ENCODE assay signal across 12 cellular contexts in genomic region chr18:54150226-54150625, GRCh38.
DNase-seq lines count a peak whose midpoint lies in the region; ATAC-seq, FAIRE-seq and TF ChIP-seq lines count a peak whose summit lies in the region.
"Had no signal": no experiment of that assay in that cellular context is flagged by ENCODE, and none has a peak within 500 bp of the region (broad histone marks: within the 10 kb centered on the region; RNA-seq: fewer than 3 reads in every experiment).

No MANE protein-coding gene starts in this region.

- no peak for FAIRE-seq in K562 (lab: Jason Lieb, UNC)

- peaks cover 7% of the 10 kb centered on the region for H3K4me1 Mint-ChIP-seq in nephron

- POLR2A ChIA-PET in K562 (lab: Yijun Ruan, JAX): no interaction called here

- H3K9me3 ChIP-seq in K562 (replicated peaks; ENCODE audit: control insufficient read depth, insufficient read depth, low read depth, low read length) (no peaks in the 10 kb centered on the region), thyroid gland (no peaks in the 10 kb centered on the region)
- H3K9me3 ChIP-seq: SJCRH30 had no signal

- 52% methylated on average over 7 of the region's 7 CpGs for WGBS in K562 (ENCODE audit: insufficient coverage, low coverage, missing lambda C conversion rate)
- WGBS in thyroid gland, 2 donors: 96 to 98% methylated on average over 7 of the region's 7 CpGs

- H3K36me3 Mint-ChIP-seq in nephron (ENCODE audit: low read depth): peaks cover 31% of the 10 kb centered on the region

- intact Hi-C loops in K562 (cut with micrococcal nuclease) (no loop called here), thyroid gland (cut with DNase I) (no loop called here)

- H3K9me3 Mint-ChIP-seq in nephron: no peaks in the 10 kb centered on the region

- no peak overlapping the region for H3K4me3 Mint-ChIP-seq in nephron
- H3K4me3 Mint-ChIP-seq: type B pancreatic cell had no signal

- no peak for TF ChIP-seq POLR2A in K562 (conservative IDR thresholded peaks at IDR 0.05)
- no peak for TF ChIP-seq POLR2A in thyroid gland (IDR thresholded peaks at IDR 0.05)

- H3K4me2 ChIP-seq in K562 (ENCODE audit: insufficient read depth, low read length): no peak overlapping the region

- no peak for TF ChIP-seq EP300 in K562 (IDR thresholded peaks at IDR 0.05; ENCODE audit: low read length)

- H3K36me3 ChIP-seq in K562 (ENCODE audit: control insufficient read depth, insufficient read depth, low read length): peaks cover 10% of the 10 kb centered on the region; the same call in 1 of the 3 replicates
- H3K36me3 ChIP-seq in thyroid gland: peaks cover 5 to 22% of the 10 kb centered on the region in 2 donors

- ATAC-seq in K562 (peak; percentile 45; the same call in 2 of the 3 replicates), GM21723 (IDR thresholded peaks at IDR 0.05; ENCODE audit: unreplicated experiment) (no peak)

- BruUV-seq in K562 (replicated peaks; lab: Mats Ljungman, UMichigan): no TSS peak

- H3K27me3 ChIP-seq in K562 (ENCODE audit: control insufficient read depth in 2 of 2, insufficient read depth in 2 of 2, low read length in 2 of 2): no peaks in the 10 kb centered on the region
- H3K27me3 ChIP-seq in thyroid gland: no peaks in the 10 kb centered on the region
- H3K27me3 ChIP-seq: SJCRH30 had no signal

- H3K79me2 ChIP-seq in K562 (ENCODE audit: control insufficient read depth, insufficient read depth, low read length): no peaks in the 10 kb centered on the region

- CTCF ChIA-PET in K562 (lab: Yijun Ruan, JAX; ENCODE audit: low intra/inter-chr PET ratio): no interaction called here

- H2AFZ ChIP-seq in K562 (ENCODE audit: low read depth, low read length): no peak overlapping the region

- no peak overlapping the region for H3K9ac ChIP-seq in K562 (ENCODE audit: insufficient read depth in 1 of 2, low read depth in 2 of 2, low read length in 2 of 2)

- TF ChIP-seq CTCF in K562 (IDR thresholded peaks at IDR 0.05 in 2 of 3, conservative IDR thresholded peaks at IDR 0.05 in 1 of 3; ENCODE audit: insufficient read depth in 2 of 3, low read depth in 1 of 3, low read length in 3 of 3): no peak
- no peak for TF ChIP-seq CTCF in nephron (IDR thresholded peaks at IDR 0.05; ENCODE audit: unreplicated experiment in 3 of 3)
- TF ChIP-seq CTCF in thyroid gland (IDR thresholded peaks at IDR 0.05): no peak

- H3K9me1 ChIP-seq in K562 (ENCODE audit: control insufficient read depth, insufficient read depth, low read length): no peaks in the 10 kb centered on the region

- H3K27me3 Mint-ChIP-seq in nephron (ENCODE audit: low read depth): peaks cover 3% of the 10 kb centered on the region
- H3K27me3 Mint-ChIP-seq: type B pancreatic cell had no signal

- H3K27ac ChIP-seq in K562 (ENCODE audit: extremely low read depth, low read depth, low read length): no peak overlapping the region
- H3K27ac ChIP-seq in thyroid gland: no peak overlapping the region
- H3K27ac ChIP-seq: SJCRH30 had no signal

- peak overlapping the region in 2 of 3 experiments; percentile 34 to 78 for H3K27ac Mint-ChIP-seq in nephron

- peaks cover 0 to 4% of the 10 kb centered on the region in 2 experiments; a peak in 1 of 5 replicates for H3K4me1 ChIP-seq in K562 (replicated peaks in 1 of 2; ENCODE audit: control insufficient read depth in 2 of 2, insufficient read depth in 2 of 2, low read length in 2 of 2)
- peaks cover 0 to 7% of the 10 kb centered on the region in 2 donors for H3K4me1 ChIP-seq in thyroid gland
- H3K4me1 ChIP-seq: SJCRH30 had no signal

- no peaks in the 10 kb centered on the region for H4K20me1 ChIP-seq in K562 (replicated peaks; ENCODE audit: control insufficient read depth, insufficient read depth, low read length)

- peak; percentile 8 for DNase-seq in NCI-H748 (lab: John Stamatoyannopoulos, UW; ENCODE audit: unreplicated experiment)
- no peak for DNase-seq in NCI-H748 treated with DMSO at 0.1 percent for 48 hours (lab: John Stamatoyannopoulos, UW)
- DNase-seq in NCI-H146 (lab: John Stamatoyannopoulos, UW): peak; percentile 85
- DNase-seq in K562 (ENCODE audit: extremely low read depth in 1 of 4, low spot score in 3 of 4): no peak
- DNase-seq in HuH-7 (ENCODE audit: low spot score): no peak
- no peak for DNase-seq in thyroid gland
- DNase-seq: ACHN, NCI-H774, SJCRH30 had no signal

- H3K4me3 ChIP-seq in K562: no peak overlapping the region
- no peak overlapping the region for H3K4me3 ChIP-seq in thyroid gland (replicated peaks in 1 of 3)
- H3K4me3 ChIP-seq: SJCRH30 had no signal

- in situ Hi-C loops in K562 (cut with MboI): no loop called here

- TF ChIP-seq RAD21 in K562 (CRISPR knock-in tag; conservative IDR thresholded peaks at IDR 0.05 in 1 of 2, IDR thresholded peaks at IDR 0.05 in 1 of 2): no peak

TF ChIP-seq in K562, 482 proteins besides CTCF, POLR2A, EP300 and RAD21:
- TF ChIP-seq JUN (IDR thresholded peaks at IDR 0.05; ENCODE audit: borderline replicate concordance, low read depth, low read length) (no peak), JUN (CRISPR knock-in tag; IDR thresholded peaks at IDR 0.05; ENCODE audit: borderline replicate concordance) (no peak), ZNF77 (CRISPR knock-in tag; IDR thresholded peaks at IDR 0.05) (no peak), ZNF695 (CRISPR knock-in tag; IDR thresholded peaks at IDR 0.05) (no peak), MYBL2 (IDR thresholded peaks at IDR 0.05; ENCODE audit: low read depth) (no peak), MYBL2 (CRISPR knock-in tag; IDR thresholded peaks at IDR 0.05; ENCODE audit: borderline replicate concordance) (no peak), BMI1 (IDR thresholded peaks at IDR 0.05; ENCODE audit: low read length) (no peak), GABPB2 (CRISPR knock-in tag; conservative IDR thresholded peaks at IDR 0.05) (no peak), CBX2 (IDR thresholded peaks at IDR 0.05; ENCODE audit: insufficient read depth, low read length, poor library complexity, severe bottlenecking) (no peak), ZBTB34 (CRISPR knock-in tag; IDR thresholded peaks at IDR 0.05) (no peak), RREB1 (CRISPR knock-in tag; IDR thresholded peaks at IDR 0.05) (no peak)

Comparison
In these comparisons a context has a peak if more than half of its experiments do, and no peak if none do; other contexts are left out.
1. DNase-seq: peak in NCI-H748 (single experiment) and NCI-H146 (single experiment); none in NCI-H748 treated with DMSO at 0.1 percent for 48 hours (single experiment), K562 (0 of 4), HuH-7 (single experiment) and thyroid gland (0 of 2).